Comparison of ENCODE assay signal across 17 cellular contexts in the genomic region with DNA sequence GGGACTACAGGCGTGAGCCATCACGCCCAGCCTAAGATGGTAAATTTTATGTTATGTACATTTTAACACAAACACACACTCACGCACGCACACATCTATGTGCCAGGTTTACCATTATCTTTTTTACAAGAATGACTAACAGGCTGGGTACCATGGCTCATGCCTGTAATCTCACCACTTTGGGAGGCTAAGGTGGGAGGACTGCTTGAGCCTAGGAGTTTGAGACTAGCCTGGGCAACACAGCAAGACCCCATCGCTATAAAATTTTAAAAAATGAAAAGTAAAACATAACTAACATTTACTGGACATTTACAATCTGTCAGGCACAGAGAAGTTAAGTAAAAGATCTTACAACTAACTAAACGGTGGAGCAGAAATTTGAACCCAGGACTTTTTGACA. TPM values are rescaled to one million over a fixed set of nuclear protein-coding genes. Genes with fewer than 3 reads are reported as not detected.
A peak's percentile ranks its signal among the peaks of the same experiment; 100 is the strongest.
DNase-seq lines count a peak whose midpoint lies in the region; ATAC-seq and TF ChIP-seq lines count a peak whose summit lies in the region.
"Had no signal": no experiment of that assay in that cellular context is flagged by ENCODE, and none has a peak within 500 bp of the region (broad histone marks: within the 10 kb centered on the region; RNA-seq: fewer than 3 reads in every experiment).

No MANE protein-coding gene starts in this region.

- TF ChIP-seq CTCF in mucosa of descending colon (IDR thresholded peaks at IDR 0.05): no peak
- TF ChIP-seq CTCF in colonic mucosa (IDR thresholded peaks at IDR 0.05): no peak
- TF ChIP-seq CTCF in WERI-Rb-1 (IDR thresholded peaks at IDR 0.05; ENCODE audit: low read depth, low read length): no peak

- peaks cover 50% of the 10 kb centered on the region for H3K36me3 Mint-ChIP-seq in activated T-cell treated with anti-CD3 and anti-CD28 coated beads, Interleukin-2, amount 50 U/mL, for 24 hours (ENCODE audit: low read depth)
- H3K36me3 Mint-ChIP-seq in activated T-cell treated with anti-CD3 and anti-CD28 coated beads, Interleukin-2, amount 50 U/mL, for 4 hours (ENCODE audit: insufficient read depth): peaks cover 13% of the 10 kb centered on the region
- H3K36me3 Mint-ChIP-seq in activated T-helper 1 cell treated with anti-CD3 and anti-CD28 coated beads, Interleukin-12 subunit alpha, Interleukin-12 subunit beta, Interleukin-2, Interleukin-4 antibody, amounts not matched to agents 30 ng/mL and 10 ng/mL and 1 ng/mL, durations not matched to agents 14 hours and 24 hours and 36 hours (ENCODE audit: low read depth): peaks cover 15% of the 10 kb centered on the region

- H3K4me1 Mint-ChIP-seq in activated T-cell treated with anti-CD3 and anti-CD28 coated beads, Interleukin-2, amount 50 U/mL, for 24 hours (ENCODE audit: low read depth): peaks cover 48% of the 10 kb centered on the region
- peaks cover 37% of the 10 kb centered on the region for H3K4me1 Mint-ChIP-seq in activated T-cell treated with anti-CD3 and anti-CD28 coated beads, Interleukin-2, amount 50 U/mL, for 4 hours (ENCODE audit: low read depth)
- peaks cover 13% of the 10 kb centered on the region for H3K4me1 Mint-ChIP-seq in activated T-helper 1 cell treated with anti-CD3 and anti-CD28 coated beads, Interleukin-12 subunit alpha, Interleukin-12 subunit beta, Interleukin-2, Interleukin-4 antibody, amounts not matched to agents 30 ng/mL and 10 ng/mL and 1 ng/mL, durations not matched to agents 14 hours and 24 hours and 36 hours (ENCODE audit: low read depth)

- no peaks in the 10 kb centered on the region for H3K9me3 Mint-ChIP-seq in activated T-cell treated with anti-CD3 and anti-CD28 coated beads, Interleukin-2, amount 50 U/mL, for 24 hours
- H3K9me3 Mint-ChIP-seq in activated T-cell treated with anti-CD3 and anti-CD28 coated beads, Interleukin-2, amount 50 U/mL, for 4 hours: no peaks in the 10 kb centered on the region
- no peaks in the 10 kb centered on the region for H3K9me3 Mint-ChIP-seq in activated T-helper 1 cell treated with anti-CD3 and anti-CD28 coated beads, Interleukin-12 subunit alpha, Interleukin-12 subunit beta, Interleukin-2, Interleukin-4 antibody, amounts not matched to agents 30 ng/mL and 10 ng/mL and 1 ng/mL, durations not matched to agents 14 hours and 24 hours and 36 hours
- H3K9me3 Mint-ChIP-seq: CD4-positive, alpha-beta memory T cell; H9 had no signal

- peak overlapping the region; percentile 11 for H3K27ac Mint-ChIP-seq in activated T-cell treated with anti-CD3 and anti-CD28 coated beads, Interleukin-2, amount 50 U/mL, for 24 hours
- peak overlapping the region; percentile 40 for H3K27ac Mint-ChIP-seq in activated T-helper 1 cell treated with anti-CD3 and anti-CD28 coated beads, Interleukin-12 subunit alpha, Interleukin-12 subunit beta, Interleukin-2, Interleukin-4 antibody, amounts not matched to agents 30 ng/mL and 10 ng/mL and 1 ng/mL, durations not matched to agents 14 hours and 24 hours and 36 hours
- H3K27ac Mint-ChIP-seq: H9 had no signal

- intact Hi-C loops in activated T-helper 1 cell treated with anti-CD3 and anti-CD28 coated beads, Interleukin-12 subunit alpha, Interleukin-12 subunit beta, Interleukin-2, Interleukin-4 antibody, amounts not matched to agents 30 ng/mL and 10 ng/mL and 1 ng/mL, durations not matched to agents 14 hours and 24 hours and 36 hours (cut with micrococcal nuclease): loop anchor here (5.0 kb wide), 1 partner anchor 39 kb away; a partner anchor contains a TSS
- intact Hi-C loops in mucosa of descending colon (cut with DNase I, micrococcal nuclease) (no loop called here), colonic mucosa (cut with DNase I) (no loop called here)

- H3K27me3 Mint-ChIP-seq in activated T-cell treated with anti-CD3 and anti-CD28 coated beads, Interleukin-2, amount 50 U/mL, for 24 hours: no peaks in the 10 kb centered on the region
- no peaks in the 10 kb centered on the region for H3K27me3 Mint-ChIP-seq in activated T-cell treated with anti-CD3 and anti-CD28 coated beads, Interleukin-2, amount 50 U/mL, for 4 hours (ENCODE audit: low read depth)
- no peaks in the 10 kb centered on the region for H3K27me3 Mint-ChIP-seq in activated T-helper 1 cell treated with anti-CD3 and anti-CD28 coated beads, Interleukin-12 subunit alpha, Interleukin-12 subunit beta, Interleukin-2, Interleukin-4 antibody, amounts not matched to agents 30 ng/mL and 10 ng/mL and 1 ng/mL, durations not matched to agents 14 hours and 24 hours and 36 hours (ENCODE audit: insufficient read depth)
- H3K27me3 Mint-ChIP-seq: CD4-positive, alpha-beta memory T cell had no signal

- no peak overlapping the region for H3K9ac ChIP-seq in colonic mucosa (ENCODE audit: low read depth in 2 of 2, low read length in 2 of 2)

- H3K36me3 ChIP-seq in mucosa of descending colon (ENCODE audit: low read depth) (no peaks in the 10 kb centered on the region), colonic mucosa (no peaks in the 10 kb centered on the region), WERI-Rb-1 (peaks cover 53% of the 10 kb centered on the region)

- H3K9me3 ChIP-seq in mucosa of descending colon (no peaks in the 10 kb centered on the region), colonic mucosa (no peaks in the 10 kb centered on the region), WERI-Rb-1 (ENCODE audit: severe bottlenecking) (no peaks in the 10 kb centered on the region)
- H3K9me3 ChIP-seq: A549 had no signal

- H3K27me3 ChIP-seq in colonic mucosa (no peaks in the 10 kb centered on the region), WERI-Rb-1 (ENCODE audit: insufficient read depth, low read depth, severe bottlenecking) (no peaks in the 10 kb centered on the region)

- no peaks in the 10 kb centered on the region for H3K4me1 ChIP-seq in mucosa of descending colon (ENCODE audit: low read depth)
- H3K4me1 ChIP-seq in colonic mucosa: no peaks in the 10 kb centered on the region

- ATAC-seq in activated T-cell treated with anti-CD3 and anti-CD28 coated beads, Interleukin-2, amount 50 U/mL, for 4 hours: no peak
- peak; percentile 21 for ATAC-seq in mucosa of descending colon
- no peak for ATAC-seq in GM19023 (IDR thresholded peaks at IDR 0.05; ENCODE audit: unreplicated experiment)
- ATAC-seq: A549 had no signal

- no peak overlapping the region for H3K27ac ChIP-seq in colonic mucosa
- H3K27ac ChIP-seq in WERI-Rb-1: no peak overlapping the region
- H3K27ac ChIP-seq: 22Rv1, A549, C4-2B had no signal

- no peak overlapping the region for H3K4me3 Mint-ChIP-seq in activated T-cell treated with anti-CD3 and anti-CD28 coated beads, Interleukin-2, amount 50 U/mL, for 24 hours
- H3K4me3 Mint-ChIP-seq in activated T-cell treated with anti-CD3 and anti-CD28 coated beads, Interleukin-2, amount 50 U/mL, for 4 hours: no peak overlapping the region
- no peak overlapping the region for H3K4me3 Mint-ChIP-seq in activated T-helper 1 cell treated with anti-CD3 and anti-CD28 coated beads, Interleukin-12 subunit alpha, Interleukin-12 subunit beta, Interleukin-2, Interleukin-4 antibody, amounts not matched to agents 30 ng/mL and 10 ng/mL and 1 ng/mL, durations not matched to agents 14 hours and 24 hours and 36 hours
- H3K4me3 Mint-ChIP-seq: CD4-positive, alpha-beta memory T cell; H9 had no signal

- H3K4me3 ChIP-seq in mucosa of descending colon (no peak overlapping the region), colonic mucosa (no peak overlapping the region), WERI-Rb-1 (ENCODE audit: low read depth, low read length) (no peak overlapping the region)
- H3K4me3 ChIP-seq: A549 had no signal

- DNase-seq in activated T-cell treated with anti-CD3 and anti-CD28 coated beads, Interleukin-2, amount 50 U/mL, for 24 hours: no peak
- DNase-seq in activated T-cell treated with anti-CD3 and anti-CD28 coated beads, Interleukin-2, amount 50 U/mL, for 4 hours: no peak
- DNase-seq in activated T-helper 1 cell treated with anti-CD3 and anti-CD28 coated beads, Interleukin-12 subunit alpha, Interleukin-12 subunit beta, Interleukin-2, Interleukin-4 antibody, amounts not matched to agents 30 ng/mL and 10 ng/mL and 1 ng/mL, durations not matched to agents 14 hours and 24 hours and 36 hours (ENCODE audit: low spot score): no peak
- DNase-seq in mucosa of descending colon (no peak), colonic mucosa (no peak), WERI-Rb-1 (no peak)
- DNase-seq: AML-193; CD4-positive, alpha-beta memory T cell; DMS153; DMS79; GDM1; H9; IMR-90 had no signal

RNA-seq across cellular contexts. Expression of a gene that starts 14.7 kb away (rescaled TPM):
- 10 to 100 TPM; 57.3 to 58.3 (median 57.7) TPM for total RNA-seq in activated T-cell treated with anti-CD3 and anti-CD28 coated beads, Interleukin-2, amount 50 U/mL, for 4 hours
- 69.1 and 70.4 TPM in 2 replicates for total RNA-seq in activated T-helper 1 cell treated with anti-CD3 and anti-CD28 coated beads, Interleukin-12 subunit alpha, Interleukin-12 subunit beta, Interleukin-2, Interleukin-4 antibody, amounts not matched to agents 30 ng/mL and 10 ng/mL and 1 ng/mL, durations not matched to agents 14 hours and 24 hours and 36 hours
- 10 to 100 TPM; 34.4 to 64.8 (median 36.3) TPM for total RNA-seq in mucosa of descending colon
- total RNA-seq in colonic mucosa: 10 to 100 TPM; 32.5 to 36.5 TPM

RNA-seq across cellular contexts. Expression of a gene that starts 38.4 kb away (rescaled TPM):
- 100 to 1,000 TPM; 110 to 117 (median 115) TPM for total RNA-seq in activated T-cell treated with anti-CD3 and anti-CD28 coated beads, Interleukin-2, amount 50 U/mL, for 4 hours
- total RNA-seq in activated T-helper 1 cell treated with anti-CD3 and anti-CD28 coated beads, Interleukin-12 subunit alpha, Interleukin-12 subunit beta, Interleukin-2, Interleukin-4 antibody, amounts not matched to agents 30 ng/mL and 10 ng/mL and 1 ng/mL, durations not matched to agents 14 hours and 24 hours and 36 hours: 128 and 133 TPM in 2 replicates
- total RNA-seq in mucosa of descending colon: 10 to 100 TPM; 44.3 to 65.6 (median 46.5) TPM
- total RNA-seq in colonic mucosa: 10 to 100 TPM; 26.9 to 45.6 TPM

RNA-seq across cellular contexts. Expression of a gene that starts 50.3 kb away (rescaled TPM):
- total RNA-seq in activated T-cell treated with anti-CD3 and anti-CD28 coated beads, Interleukin-2, amount 50 U/mL, for 4 hours: 10 to 100 TPM; 43.7 to 56.0 (median 51.7) TPM
- total RNA-seq in activated T-helper 1 cell treated with anti-CD3 and anti-CD28 coated beads, Interleukin-12 subunit alpha, Interleukin-12 subunit beta, Interleukin-2, Interleukin-4 antibody, amounts not matched to agents 30 ng/mL and 10 ng/mL and 1 ng/mL, durations not matched to agents 14 hours and 24 hours and 36 hours: 62.8 and 76.4 TPM in 2 replicates
- total RNA-seq in mucosa of descending colon (10 to 100 TPM; 30.0 to 47.3 (median 47.1) TPM), colonic mucosa (10 to 100 TPM; 26.9 to 40.7 TPM)

RNA-seq across cellular contexts. Expression of a gene that starts 55.3 kb away (rescaled TPM):
- 10 to 100 TPM; 72.6 to 79.3 (median 73.9) TPM for total RNA-seq in activated T-cell treated with anti-CD3 and anti-CD28 coated beads, Interleukin-2, amount 50 U/mL, for 4 hours
- 75.4 and 76.1 TPM in 2 replicates for total RNA-seq in activated T-helper 1 cell treated with anti-CD3 and anti-CD28 coated beads, Interleukin-12 subunit alpha, Interleukin-12 subunit beta, Interleukin-2, Interleukin-4 antibody, amounts not matched to agents 30 ng/mL and 10 ng/mL and 1 ng/mL, durations not matched to agents 14 hours and 24 hours and 36 hours
- total RNA-seq in mucosa of descending colon (10 to 100 TPM; 66.7 to 74.7 (median 66.7) TPM), colonic mucosa (10 to 100 TPM; 76.8 to 90.9 TPM)

RNA-seq across cellular contexts. Expression of a gene that starts 59.6 kb away (rescaled TPM):
- 1 to 10 TPM; 4.2 to 4.3 (median 4.3) TPM for total RNA-seq in activated T-cell treated with anti-CD3 and anti-CD28 coated beads, Interleukin-2, amount 50 U/mL, for 4 hours
- 8.1 and 9.8 TPM in 2 replicates for total RNA-seq in activated T-helper 1 cell treated with anti-CD3 and anti-CD28 coated beads, Interleukin-12 subunit alpha, Interleukin-12 subunit beta, Interleukin-2, Interleukin-4 antibody, amounts not matched to agents 30 ng/mL and 10 ng/mL and 1 ng/mL, durations not matched to agents 14 hours and 24 hours and 36 hours
- total RNA-seq in mucosa of descending colon (10 to 100 TPM in 2 of 3 donors, 1 to 10 TPM in 1; 9.9 to 26.9 (median 23.0) TPM), colonic mucosa (10 to 100 TPM; 19.0 to 37.1 TPM)
